In the genomic region with DNA sequence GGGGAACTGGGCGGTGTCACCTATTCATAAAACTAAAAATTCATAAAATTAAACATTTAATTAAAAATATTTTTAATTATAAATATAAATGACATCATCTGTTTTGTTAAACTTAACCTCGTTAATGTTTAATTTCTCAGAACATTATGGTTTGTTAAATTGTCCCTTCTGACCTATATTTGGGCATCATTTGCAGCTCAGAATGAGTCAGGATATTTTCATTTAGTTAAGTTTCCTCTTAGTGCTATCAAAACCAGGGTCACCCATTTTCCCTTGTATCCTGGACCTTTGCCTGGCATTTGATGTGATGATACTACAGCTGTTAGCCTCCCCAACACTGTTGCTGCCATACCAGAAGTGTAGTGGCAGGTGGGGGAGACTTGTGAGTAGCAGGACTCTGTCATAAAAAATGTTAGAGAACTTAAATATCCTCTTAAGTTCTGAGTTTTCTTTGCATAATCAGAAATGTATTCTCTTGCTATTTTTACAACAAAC, we compare ENCODE assay signal across 3 cellular contexts.
TF ChIP-seq lines count a peak whose summit lies in the region.

No MANE protein-coding gene starts in this region.

TF ChIP-seq in HepG2, 621 proteins besides CTCF, POLR2A, EP300 and RAD21:
- TF ChIP-seq, protein P1, sequence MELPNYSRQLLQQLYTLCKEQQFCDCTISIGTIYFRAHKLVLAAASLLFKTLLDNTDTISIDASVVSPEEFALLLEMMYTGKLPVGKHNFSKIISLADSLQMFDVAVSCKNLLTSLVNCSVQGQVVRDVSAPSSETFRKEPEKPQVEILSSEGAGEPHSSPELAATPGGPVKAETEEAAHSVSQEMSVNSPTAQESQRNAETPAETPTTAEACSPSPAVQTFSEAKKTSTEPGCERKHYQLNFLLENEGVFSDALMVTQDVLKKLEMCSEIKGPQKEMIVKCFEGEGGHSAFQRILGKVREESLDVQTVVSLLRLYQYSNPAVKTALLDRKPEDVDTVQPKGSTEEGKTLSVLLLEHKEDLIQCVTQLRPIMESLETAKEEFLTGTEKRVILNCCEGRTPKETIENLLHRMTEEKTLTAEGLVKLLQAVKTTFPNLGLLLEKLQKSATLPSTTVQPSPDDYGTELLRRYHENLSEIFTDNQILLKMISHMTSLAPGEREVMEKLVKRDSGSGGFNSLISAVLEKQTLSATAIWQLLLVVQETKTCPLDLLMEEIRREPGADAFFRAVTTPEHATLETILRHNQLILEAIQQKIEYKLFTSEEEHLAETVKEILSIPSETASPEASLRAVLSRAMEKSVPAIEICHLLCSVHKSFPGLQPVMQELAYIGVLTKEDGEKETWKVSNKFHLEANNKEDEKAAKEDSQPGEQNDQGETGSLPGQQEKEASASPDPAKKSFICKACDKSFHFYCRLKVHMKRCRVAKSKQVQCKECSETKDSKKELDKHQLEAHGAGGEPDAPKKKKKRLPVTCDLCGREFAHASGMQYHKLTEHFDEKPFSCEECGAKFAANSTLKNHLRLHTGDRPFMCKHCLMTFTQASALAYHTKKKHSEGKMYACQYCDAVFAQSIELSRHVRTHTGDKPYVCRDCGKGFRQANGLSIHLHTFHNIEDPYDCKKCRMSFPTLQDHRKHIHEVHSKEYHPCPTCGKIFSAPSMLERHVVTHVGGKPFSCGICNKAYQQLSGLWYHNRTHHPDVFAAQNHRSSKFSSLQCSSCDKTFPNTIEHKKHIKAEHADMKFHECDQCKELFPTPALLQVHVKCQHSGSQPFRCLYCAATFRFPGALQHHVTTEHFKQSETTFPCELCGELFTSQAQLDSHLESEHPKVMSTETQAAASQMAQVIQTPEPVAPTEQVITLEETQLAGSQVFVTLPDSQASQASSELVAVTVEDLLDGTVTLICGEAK (IDR thresholded peaks at IDR 0.05) = no peak
- TF ChIP-seq, protein P1 (CRISPR knock-in tag; IDR thresholded peaks at IDR 0.05) = no peak
- TF ChIP-seq ATF7 (IDR thresholded peaks at IDR 0.05) = peak; percentile 57
- no peak for TF ChIP-seq ATF7 (CRISPR knock-in tag; IDR thresholded peaks at IDR 0.05)

TF ChIP-seq in IMR-90, 13 proteins besides CTCF, POLR2A, EP300 and RAD21:
- TF ChIP-seq FOS (IDR thresholded peaks at IDR 0.05; ENCODE audit: low read depth, low read length) (no peak), BHLHE40 (IDR thresholded peaks at IDR 0.05; ENCODE audit: low read depth, low read length) (no peak), MAZ (IDR thresholded peaks at IDR 0.05; ENCODE audit: borderline replicate concordance, low read depth, low read length) (no peak), CEBPB (IDR thresholded peaks at IDR 0.05; ENCODE audit: low read depth, low read length) (no peak), NFE2L2 (IDR thresholded peaks at IDR 0.05; ENCODE audit: low read depth, low read length) (no peak), CHD1 (IDR thresholded peaks at IDR 0.05; ENCODE audit: low read depth, low read length) (no peak), RFX5 (IDR thresholded peaks at IDR 0.05; ENCODE audit: low read depth, low read length) (no peak)
- TF ChIP-seq, protein P2, sequence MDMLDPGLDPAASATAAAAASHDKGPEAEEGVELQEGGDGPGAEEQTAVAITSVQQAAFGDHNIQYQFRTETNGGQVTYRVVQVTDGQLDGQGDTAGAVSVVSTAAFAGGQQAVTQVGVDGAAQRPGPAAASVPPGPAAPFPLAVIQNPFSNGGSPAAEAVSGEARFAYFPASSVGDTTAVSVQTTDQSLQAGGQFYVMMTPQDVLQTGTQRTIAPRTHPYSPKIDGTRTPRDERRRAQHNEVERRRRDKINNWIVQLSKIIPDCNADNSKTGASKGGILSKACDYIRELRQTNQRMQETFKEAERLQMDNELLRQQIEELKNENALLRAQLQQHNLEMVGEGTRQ (IDR thresholded peaks at IDR 0.05; ENCODE audit: low read depth, low read length) = no peak
- TF ChIP-seq, protein P3, sequence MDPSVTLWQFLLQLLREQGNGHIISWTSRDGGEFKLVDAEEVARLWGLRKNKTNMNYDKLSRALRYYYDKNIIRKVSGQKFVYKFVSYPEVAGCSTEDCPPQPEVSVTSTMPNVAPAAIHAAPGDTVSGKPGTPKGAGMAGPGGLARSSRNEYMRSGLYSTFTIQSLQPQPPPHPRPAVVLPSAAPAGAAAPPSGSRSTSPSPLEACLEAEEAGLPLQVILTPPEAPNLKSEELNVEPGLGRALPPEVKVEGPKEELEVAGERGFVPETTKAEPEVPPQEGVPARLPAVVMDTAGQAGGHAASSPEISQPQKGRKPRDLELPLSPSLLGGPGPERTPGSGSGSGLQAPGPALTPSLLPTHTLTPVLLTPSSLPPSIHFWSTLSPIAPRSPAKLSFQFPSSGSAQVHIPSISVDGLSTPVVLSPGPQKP (IDR thresholded peaks at IDR 0.05; ENCODE audit: borderline replicate concordance, low read depth, low read length) = no peak

TF ChIP-seq in GM12878, 131 proteins besides CTCF, POLR2A, EP300 and RAD21:
- TF ChIP-seq SUPT20H (IDR thresholded peaks at IDR 0.05; ENCODE audit: borderline replicate concordance, control insufficient read depth, low read depth, low read length) (no peak), PRDM15 (CRISPR knock-in tag; IDR thresholded peaks at IDR 0.05) (no peak), ATF7 (IDR thresholded peaks at IDR 0.05; ENCODE audit: low read depth) (peak; percentile 76), MTA3 (IDR thresholded peaks at IDR 0.05; ENCODE audit: borderline replicate concordance, low read length) (no peak)
